In the genomic region with DNA sequence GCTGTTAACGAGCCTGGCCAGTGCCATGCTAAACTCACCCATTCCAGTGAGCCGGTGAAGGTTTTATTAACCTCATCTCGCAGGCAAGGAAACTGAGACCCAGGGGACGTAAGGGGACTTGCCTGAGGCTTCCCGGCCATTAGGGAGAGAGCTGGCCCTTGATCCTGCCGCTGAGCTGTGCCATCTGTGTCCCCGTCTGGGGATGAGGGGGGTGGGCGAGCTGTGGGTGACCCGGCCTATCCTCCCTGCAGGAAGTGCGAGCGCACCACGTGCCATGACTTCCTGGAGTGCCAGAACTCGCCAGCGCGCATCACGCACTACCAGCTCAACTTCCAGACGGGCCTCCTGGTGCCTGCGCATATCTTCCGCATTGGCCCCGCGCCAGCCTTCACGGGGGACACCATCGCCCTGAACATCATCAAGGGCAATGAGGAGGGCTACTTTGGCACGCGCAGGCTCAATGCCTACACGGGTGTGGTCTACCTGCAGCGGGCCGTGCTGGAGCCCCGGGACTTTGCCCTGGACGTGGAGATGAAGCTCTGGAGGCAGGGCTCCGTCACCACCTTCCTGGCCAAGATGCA, we compare ENCODE assay signal across 21 cellular contexts.
"Had no signal": no experiment of that assay in that cellular context is flagged by ENCODE, and none has a peak within 500 bp of the region (broad histone marks: within the 10 kb centered on the region; RNA-seq: fewer than 3 reads in every experiment).

No MANE protein-coding gene starts in this region.

- H3K27ac ChIP-seq: parathyroid adenoma, testis, vagina had no signal

- H3K9ac ChIP-seq: parathyroid adenoma had no signal

- H3K4me3 ChIP-seq: testis, vagina had no signal

- H3K4me1 ChIP-seq: parathyroid adenoma, testis, vagina had no signal

- H3K79me2 ChIP-seq: parathyroid adenoma had no signal

- H3K9me3 ChIP-seq: testis, vagina had no signal

- H3K27me3 ChIP-seq: testis, vagina had no signal

- H3K36me3 ChIP-seq: vagina had no signal

- FAIRE-seq: keratinocyte had no signal

- ATAC-seq: activated CD4-positive, CD25-positive, alpha-beta regulatory T cell treated with anti-CD3 and anti-CD28 coated beads, Interleukin-2, amount 50 U/mL, for 24 hours; activated CD8-positive, alpha-beta memory T cell treated with anti-CD3 and anti-CD28 coated beads, Interleukin-2, amount 10 ng/mL, durations not matched to agents 7 days and 5 days; activated CD8-positive, alpha-beta T cell treated with anti-CD3 and anti-CD28 coated beads for 36 hours; activated naive CD8-positive, alpha-beta T cell treated with anti-CD3 and anti-CD28 coated beads, Interleukin-2, amount 50 U/mL, for 24 hours; left colon; natural killer cell treated with Interleukin-12 subunit alpha and Interleukin-12 subunit beta and Interleukin-15 and Interleukin-18, amount 100 ng/mL, for 72 hours; sciatic nerve had no signal

- H2AFZ ChIP-seq: parathyroid adenoma had no signal

- DNase-seq: activated CD4-positive, alpha-beta T cell treated with anti-CD3 and anti-CD28 coated beads, Interleukin-2, amount 10 ng/mL, durations not matched to agents 7 days and 5 days; activated CD8-positive, alpha-beta memory T cell treated with anti-CD3 and anti-CD28 coated beads, Interleukin-2, amount 10 ng/mL, durations not matched to agents 7 days and 5 days; activated CD8-positive, alpha-beta T cell treated with anti-CD3 and anti-CD28 coated beads for 36 hours; activated gamma-delta T cell; activated naive CD4-positive, alpha-beta T cell treated with anti-CD3 and anti-CD28 coated beads, Interleukin-2, amount 50 U/mL, for 16 hours; activated naive CD8-positive, alpha-beta T cell treated with anti-CD3 and anti-CD28 coated beads, Interleukin-2, amount 50 U/mL, for 24 hours; activated T-cell treated with anti-CD3 and anti-CD28 coated beads for 4 hours; dermis blood vessel endothelial cell; effector CD8-positive, alpha-beta T cell; erythroblast; foreskin fibroblast; left colon; stimulated activated CD4-positive, alpha-beta T cell treated with anti-CD3 and anti-CD28 coated beads, Interleukin-4, amount 100 ng/mL, for 1 hour; stimulated activated naive CD4-positive, alpha-beta T cell; testis had no signal
